In the genomic region with DNA sequence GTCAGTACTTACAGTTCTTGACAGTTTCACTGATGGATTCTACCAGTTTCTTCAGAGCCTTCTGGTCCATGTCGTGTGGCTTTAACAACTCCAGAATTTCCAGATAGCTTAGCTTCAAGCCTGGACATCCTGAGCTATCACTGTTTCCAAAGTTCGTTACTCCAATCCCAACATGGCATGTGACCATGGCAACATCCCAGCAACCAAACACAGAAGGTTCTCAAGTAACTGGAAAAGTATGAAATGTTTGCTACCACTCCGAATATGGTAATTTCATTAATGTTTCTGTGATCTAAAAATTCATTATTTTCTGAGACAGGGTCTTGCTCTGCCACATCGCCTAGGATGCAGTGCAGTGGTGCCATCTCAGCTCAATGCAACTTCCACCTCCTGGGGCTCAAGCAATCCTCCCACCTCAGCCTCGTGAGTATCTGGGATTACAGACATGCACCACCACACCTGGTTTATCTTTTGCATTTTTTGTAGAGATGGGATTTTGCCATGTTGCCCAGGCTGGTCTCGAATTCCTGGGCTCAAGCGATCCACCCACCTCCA, we compare ENCODE assay signal across 16 cellular contexts. TPM values are rescaled to one million over a fixed set of nuclear protein-coding genes. Genes with fewer than 3 reads are reported as not detected.
DNase-seq lines count a peak whose midpoint lies in the region; ATAC-seq, FAIRE-seq and TF ChIP-seq lines count a peak whose summit lies in the region.
"Had no signal": no experiment of that assay in that cellular context is flagged by ENCODE, and none has a peak within 500 bp of the region (broad histone marks: within the 10 kb centered on the region; RNA-seq: fewer than 3 reads in every experiment).

No MANE protein-coding gene starts in this region.

- H3K27ac ChIP-seq in A549: no peak overlapping the region

- DNase-seq in A549 (ENCODE audit: low read depth in 1 of 2, low spot score in 1 of 2) (no peak), AG20443 (ENCODE audit: low spot score) (peak; percentile 6), WTC11 (ENCODE audit: low spot score) (no peak), memory B cell (ENCODE audit: low spot score in 2 of 2) (no peak), erythroblast (lab: John Stamatoyannopoulos, UW) (no peak)
- DNase-seq in stimulated activated CD4-positive, alpha-beta T cell treated with anti-CD3 and anti-CD28 coated beads, Interleukin-4, amount 100 ng/mL, for 1 hour: no peak
- DNase-seq: DMS79 treated with DMSO at 0.1 percent for 48 hours, H7, NCI-H1105 treated with DMSO at 0.1 percent for 48 hours, NCI-H1694, NCI-H510A treated with DMSO at 0.1 percent for 48 hours, NCI-H774, Right ventricle myocardium superior had no signal

- H3K27me3 Mint-ChIP-seq in WTC11 (ENCODE audit: low read depth) (no peaks in the 10 kb centered on the region), memory B cell (peaks cover 1% of the 10 kb centered on the region)

- POLR2A ChIA-PET in A549 (lab: Yijun Ruan, JAX) (interaction anchor here (1.2 kb wide), 1 partner anchor 29 kb away, joined by 6 read pairs; a partner anchor contains a TSS), WTC11 (lab: Charles Lee) (no interaction called here)

- no peak overlapping the region for H3K4me2 ChIP-seq in A549

- peak; percentile 8 to 35; a peak in 2 of 6 replicates for ATAC-seq in A549
- ATAC-seq in WTC11: peak; percentile 27
- no peak for ATAC-seq in memory B cell (ENCODE audit: low read depth)
- no peak for ATAC-seq in HG02884 (IDR thresholded peaks at IDR 0.05; ENCODE audit: unreplicated experiment)
- no peak for ATAC-seq in HG03469 (IDR thresholded peaks at IDR 0.05; ENCODE audit: unreplicated experiment)

- CTCF ChIA-PET in A549 (lab: Yijun Ruan, JAX) (interaction anchor here (1.2 kb wide), 1 partner anchor 9 kb away, joined by 3 read pairs; no protein-coding TSS in a partner anchor), WTC11 (lab: Charles Lee) (interaction anchor here (0.5 to 2.0 kb wide), 3 partner anchors 14 to 323 kb away, joined by 3 to 6 read pairs (median 4); a partner anchor contains a TSS)

- 90% methylated on average over 7 of the region's 7 CpGs for WGBS in A549 (ENCODE audit: missing lambda C conversion rate)

- H3K36me3 Mint-ChIP-seq in WTC11 (peaks cover 4% of the 10 kb centered on the region), memory B cell (peaks cover 10% of the 10 kb centered on the region)

- no peaks in the 10 kb centered on the region for H3K9me3 ChIP-seq in A549

- no peak for TF ChIP-seq RAD21 in A549 (conservative IDR thresholded peaks at IDR 0.05 in 1 of 2, IDR thresholded peaks at IDR 0.05 in 1 of 2)

- H3K4me3 ChIP-seq in A549: no peak overlapping the region

- FAIRE-seq in A549 (lab: Jason Lieb, UNC): no peak

- no peak for TF ChIP-seq CTCF in A549 (IDR thresholded peaks at IDR 0.05)
- TF ChIP-seq CTCF in WTC11 (IDR thresholded peaks at IDR 0.05): no peak

- H3K4me3 Mint-ChIP-seq in WTC11: no peak overlapping the region
- no peak overlapping the region for H3K4me3 Mint-ChIP-seq in memory B cell
- H3K4me3 Mint-ChIP-seq: CD14-positive monocyte had no signal

- H3K27ac Mint-ChIP-seq in WTC11 (peak overlapping the region; percentile 61), memory B cell (peak overlapping the region; percentile 54)

- H3K4me1 ChIP-seq in A549: no peaks in the 10 kb centered on the region

- H3K4me1 Mint-ChIP-seq in WTC11 (no peaks in the 10 kb centered on the region), memory B cell (no peaks in the 10 kb centered on the region)
- H3K4me1 Mint-ChIP-seq: CD14-positive monocyte had no signal

- TF ChIP-seq EP300 in A549 (IDR thresholded peaks at IDR 0.05): no peak

- TF ChIP-seq POLR2A in A549 (IDR thresholded peaks at IDR 0.05; ENCODE audit: low read length) (no peak), erythroblast (IDR thresholded peaks at IDR 0.05; ENCODE audit: low read length) (no peak)

- no peaks in the 10 kb centered on the region for H3K9me3 Mint-ChIP-seq in WTC11
- no peaks in the 10 kb centered on the region for H3K9me3 Mint-ChIP-seq in memory B cell
- H3K9me3 Mint-ChIP-seq: CD14-positive monocyte had no signal

TF ChIP-seq in A549, 52 proteins besides CTCF, POLR2A, EP300 and RAD21:
- TF ChIP-seq JUN (IDR thresholded peaks at IDR 0.05) (no peak), MAZ (IDR thresholded peaks at IDR 0.05; ENCODE audit: borderline replicate concordance, low read depth, low read length) (no peak), HOXA7 (CRISPR knock-in tag; IDR thresholded peaks at IDR 0.05) (0 out of 2 replicates have a peak, but pooled peaks have one; percentile 50), RARB (CRISPR knock-in tag; IDR thresholded peaks at IDR 0.05) (no peak), BHLHE40 (IDR thresholded peaks at IDR 0.05; ENCODE audit: low read depth, low read length) (no peak)
- TF ChIP-seq, protein P1, sequence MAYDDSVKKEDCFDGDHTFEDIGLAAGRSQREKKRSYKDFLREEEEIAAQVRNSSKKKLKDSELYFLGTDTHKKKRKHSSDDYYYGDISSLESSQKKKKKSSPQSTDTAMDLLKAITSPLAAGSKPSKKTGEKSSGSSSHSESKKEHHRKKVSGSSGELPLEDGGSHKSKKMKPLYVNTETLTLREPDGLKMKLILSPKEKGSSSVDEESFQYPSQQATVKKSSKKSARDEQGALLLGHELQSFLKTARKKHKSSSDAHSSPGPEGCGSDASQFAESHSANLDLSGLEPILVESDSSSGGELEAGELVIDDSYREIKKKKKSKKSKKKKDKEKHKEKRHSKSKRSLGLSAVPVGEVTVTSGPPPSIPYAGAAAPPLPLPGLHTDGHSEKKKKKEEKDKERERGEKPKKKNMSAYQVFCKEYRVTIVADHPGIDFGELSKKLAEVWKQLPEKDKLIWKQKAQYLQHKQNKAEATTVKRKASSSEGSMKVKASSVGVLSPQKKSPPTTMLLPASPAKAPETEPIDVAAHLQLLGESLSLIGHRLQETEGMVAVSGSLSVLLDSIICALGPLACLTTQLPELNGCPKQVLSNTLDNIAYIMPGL (CRISPR knock-in tag; IDR thresholded peaks at IDR 0.05; ENCODE audit: borderline replicate concordance): no peak

TF ChIP-seq in WTC11, 78 proteins besides CTCF, POLR2A, EP300 and RAD21 (continues in another document):
- TF ChIP-seq NR2C2 (CRISPR knock-in tag; IDR thresholded peaks at IDR 0.05): no peak
- TF ChIP-seq, protein P2, sequence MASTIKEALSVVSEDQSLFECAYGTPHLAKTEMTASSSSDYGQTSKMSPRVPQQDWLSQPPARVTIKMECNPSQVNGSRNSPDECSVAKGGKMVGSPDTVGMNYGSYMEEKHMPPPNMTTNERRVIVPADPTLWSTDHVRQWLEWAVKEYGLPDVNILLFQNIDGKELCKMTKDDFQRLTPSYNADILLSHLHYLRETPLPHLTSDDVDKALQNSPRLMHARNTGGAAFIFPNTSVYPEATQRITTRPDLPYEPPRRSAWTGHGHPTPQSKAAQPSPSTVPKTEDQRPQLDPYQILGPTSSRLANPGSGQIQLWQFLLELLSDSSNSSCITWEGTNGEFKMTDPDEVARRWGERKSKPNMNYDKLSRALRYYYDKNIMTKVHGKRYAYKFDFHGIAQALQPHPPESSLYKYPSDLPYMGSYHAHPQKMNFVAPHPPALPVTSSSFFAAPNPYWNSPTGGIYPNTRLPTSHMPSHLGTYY (CRISPR knock-in tag; IDR thresholded peaks at IDR 0.05): peak; percentile 59
- TF ChIP-seq, protein P3, sequence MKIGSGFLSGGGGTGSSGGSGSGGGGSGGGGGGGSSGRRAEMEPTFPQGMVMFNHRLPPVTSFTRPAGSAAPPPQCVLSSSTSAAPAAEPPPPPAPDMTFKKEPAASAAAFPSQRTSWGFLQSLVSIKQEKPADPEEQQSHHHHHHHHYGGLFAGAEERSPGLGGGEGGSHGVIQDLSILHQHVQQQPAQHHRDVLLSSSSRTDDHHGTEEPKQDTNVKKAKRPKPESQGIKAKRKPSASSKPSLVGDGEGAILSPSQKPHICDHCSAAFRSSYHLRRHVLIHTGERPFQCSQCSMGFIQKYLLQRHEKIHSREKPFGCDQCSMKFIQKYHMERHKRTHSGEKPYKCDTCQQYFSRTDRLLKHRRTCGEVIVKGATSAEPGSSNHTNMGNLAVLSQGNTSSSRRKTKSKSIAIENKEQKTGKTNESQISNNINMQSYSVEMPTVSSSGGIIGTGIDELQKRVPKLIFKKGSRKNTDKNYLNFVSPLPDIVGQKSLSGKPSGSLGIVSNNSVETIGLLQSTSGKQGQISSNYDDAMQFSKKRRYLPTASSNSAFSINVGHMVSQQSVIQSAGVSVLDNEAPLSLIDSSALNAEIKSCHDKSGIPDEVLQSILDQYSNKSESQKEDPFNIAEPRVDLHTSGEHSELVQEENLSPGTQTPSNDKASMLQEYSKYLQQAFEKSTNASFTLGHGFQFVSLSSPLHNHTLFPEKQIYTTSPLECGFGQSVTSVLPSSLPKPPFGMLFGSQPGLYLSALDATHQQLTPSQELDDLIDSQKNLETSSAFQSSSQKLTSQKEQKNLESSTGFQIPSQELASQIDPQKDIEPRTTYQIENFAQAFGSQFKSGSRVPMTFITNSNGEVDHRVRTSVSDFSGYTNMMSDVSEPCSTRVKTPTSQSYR (CRISPR knock-in tag; IDR thresholded peaks at IDR 0.05): no peak
- TF ChIP-seq FOXP1 (CRISPR knock-in tag; IDR thresholded peaks at IDR 0.05; ENCODE audit: borderline replicate concordance): no peak
- TF ChIP-seq ZNF219 (CRISPR knock-in tag; IDR thresholded peaks at IDR 0.05; ENCODE audit: borderline replicate concordance): no peak

RNA-seq across cellular contexts. Expression of a gene that starts 29.3 kb away (rescaled TPM):
- polyA plus RNA-seq in A549 (2011; rRNA removed) (6.5 and 7.0 TPM in 2 replicates), A549 (2017; fragmentation: RNase III; extraction: RNeasy Plus Mini Kit Qiagen cat#74134 plus additional on column Dnase treatment) (7.1 to 8.1 TPM (median 7.9 TPM) in 3 replicates)
- polyA plus RNA-seq in A549 (2012; cell fraction: cytosol; rRNA removed): 1.9 and 2.6 TPM in 2 replicates
- 2.8 and 7.4 TPM in 2 replicates for polyA plus RNA-seq in A549 (2012; cell fraction: nucleus; rRNA removed)
- polyA minus RNA-seq in A549 (2011; rRNA and poly(A)+ RNA removed): 7.7 and 7.9 TPM in 2 replicates
- 8.0 to 8.6 TPM (median 8.4 TPM) in 3 replicates for total RNA-seq in WTC11 (2021)

RNA-seq across cellular contexts. Expression of a gene that starts 29.6 kb away (rescaled TPM):
- 22.7 and 23.2 TPM in 2 replicates for polyA plus RNA-seq in A549 (2011; rRNA removed)
- 4.0 and 4.3 TPM in 2 replicates for polyA plus RNA-seq in A549 (2012; cell fraction: cytosol; rRNA removed)
- polyA plus RNA-seq in A549 (2012; cell fraction: nucleus; rRNA removed): 6.3 and 9.4 TPM in 2 replicates
- polyA plus RNA-seq in A549 (2017; fragmentation: RNase III; extraction: RNeasy Plus Mini Kit Qiagen cat#74134 plus additional on column Dnase treatment): 8.2 to 10.1 TPM (median 8.8 TPM) in 3 replicates
- 7.6 and 8.9 TPM in 2 replicates for polyA minus RNA-seq in A549 (2011; rRNA and poly(A)+ RNA removed)
- total RNA-seq in WTC11 (2021): 24.1 to 25.4 TPM (median 24.9 TPM) in 3 replicates

RNA-seq across cellular contexts. Expression of a gene that starts 32.3 kb away (rescaled TPM):
- polyA plus RNA-seq in A549 (2011; rRNA removed) (18.3 and 33.6 TPM in 2 replicates), A549 (2017; fragmentation: RNase III; extraction: RNeasy Plus Mini Kit Qiagen cat#74134 plus additional on column Dnase treatment) (25.6 to 29.3 TPM (median 26.7 TPM) in 3 replicates)
- 6.2 and 7.9 TPM in 2 replicates for polyA plus RNA-seq in A549 (2012; cell fraction: cytosol; rRNA removed)
- polyA plus RNA-seq in A549 (2012; cell fraction: nucleus; rRNA removed): 5.8 and 12.2 TPM in 2 replicates
- 12.2 and 13.2 TPM in 2 replicates for polyA minus RNA-seq in A549 (2011; rRNA and poly(A)+ RNA removed)
- total RNA-seq in WTC11 (2021): 32.2 to 34.9 TPM (median 32.5 TPM) in 3 replicates

Comparison
In these comparisons a context has a peak if more than half of its experiments do, and no peak if none do; other contexts are left out.
1. ATAC-seq: peak in A549 (2 of 2) and WTC11 (single experiment); none in memory B cell (single experiment), HG02884 (single experiment) and HG03469 (single experiment).